ENCODE assay signal across 29 cellular contexts in the genomic region with DNA sequence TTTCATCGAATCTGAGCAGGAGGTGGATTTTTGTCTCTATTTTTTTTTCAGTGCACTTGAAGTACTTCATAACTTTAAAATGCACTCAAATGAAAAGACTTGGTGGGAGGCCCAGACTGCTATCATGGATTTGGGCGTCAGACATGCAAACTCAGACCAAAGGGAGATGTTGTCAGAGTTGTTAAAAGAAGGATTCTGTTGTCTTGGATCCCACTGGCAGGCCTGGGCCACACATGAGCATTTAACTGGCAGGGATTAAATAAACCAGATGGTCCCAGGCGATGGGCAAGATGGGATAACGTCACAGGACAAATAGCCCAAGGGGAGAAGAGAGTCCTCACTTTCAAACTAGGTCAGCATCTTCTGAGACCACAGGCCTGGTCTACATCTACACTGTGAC. TPM values are rescaled to one million over a fixed set of nuclear protein-coding genes. Genes with fewer than 3 reads are reported as not detected.
DNase-seq lines count a peak whose midpoint lies in the region; ATAC-seq and TF ChIP-seq lines count a peak whose summit lies in the region.
"Had no signal": no experiment of that assay in that cellular context is flagged by ENCODE, and none has a peak within 500 bp of the region (broad histone marks: within the 10 kb centered on the region; RNA-seq: fewer than 3 reads in every experiment).

No MANE protein-coding gene starts in this region.

- peak; percentile 79 for ATAC-seq in left ventricle myocardium superior
- ATAC-seq: A549; naive thymus-derived CD4-positive, alpha-beta T cell; stimulated activated memory B cell treated with anti-CD40 and anti-IgM and Interleukin-4, amounts not matched to agents 10 μg/mL and 1 μg/mL and 100 μg/mL, for 72 hours had no signal

- no peak for TF ChIP-seq POLR2A in suprapubic skin (IDR thresholded peaks at IDR 0.05)

- H3K9me3 ChIP-seq in suprapubic skin: no peaks in the 10 kb centered on the region
- H3K9me3 ChIP-seq: A549, colonic mucosa, esophagus muscularis mucosa, Peyer's patch, spleen, tibial nerve had no signal

- intact Hi-C loops in left ventricle myocardium superior (cut with micrococcal nuclease): loop anchor here (10.0 kb wide), 2 partner anchors 82 to 472 kb away; partner anchors contain the start of gene MASP1

- WGBS in suprapubic skin: 60% methylated on average over 4 of the region's 4 CpGs

- CTCF ChIA-PET in RWPE1 (lab: Yijun Ruan, JAX): interaction anchor here (0.7 kb wide), 2 partner anchors 116 to 158 kb away, joined by 4 to 6 read pairs; no protein-coding TSS in a partner anchor

- no peaks in the 10 kb centered on the region for H3K36me3 ChIP-seq in suprapubic skin
- H3K36me3 ChIP-seq: BLaER1, colonic mucosa, esophagus muscularis mucosa, Peyer's patch, spleen, tibial nerve had no signal

- H3K4me3 ChIP-seq in AG10803 (ENCODE audit: low read length): no peak overlapping the region
- H3K4me3 ChIP-seq in suprapubic skin: no peak overlapping the region
- H3K4me3 ChIP-seq: A549, BLaER1, colonic mucosa, esophagus muscularis mucosa, Peyer's patch, spleen, tibial nerve had no signal

- H3K4me1 ChIP-seq in suprapubic skin: peaks cover 40% of the 10 kb centered on the region
- H3K4me1 ChIP-seq: A549, BLaER1, colonic mucosa had no signal

- TF ChIP-seq EP300 in suprapubic skin (IDR thresholded peaks at IDR 0.05): no peak

- H3K27ac ChIP-seq in suprapubic skin (peak overlapping the region; percentile 85), RWPE1 (no peak overlapping the region)
- H3K27ac ChIP-seq: A549, BLaER1, colonic mucosa, esophagus muscularis mucosa, KMS-11, Peyer's patch, spleen had no signal

- H3K27me3 ChIP-seq in suprapubic skin: no peaks in the 10 kb centered on the region
- H3K27me3 ChIP-seq: BLaER1, colonic mucosa, esophagus muscularis mucosa, Peyer's patch, spleen, tibial nerve had no signal

- TF ChIP-seq CTCF in AG10803 (conservative IDR thresholded peaks at IDR 0.05; ENCODE audit: low read length): no peak
- no peak for TF ChIP-seq CTCF in suprapubic skin (IDR thresholded peaks at IDR 0.05)
- no peak for TF ChIP-seq CTCF in RWPE1 (conservative IDR thresholded peaks at IDR 0.05; ENCODE audit: low read depth)

- DNase-seq in AG10803 (ENCODE audit: low read depth) (peak; percentile 64), cerebellar cortex (ENCODE audit: low spot score) (peak; percentile 47), left ventricle myocardium superior (peak; percentile 49), suprapubic skin (ENCODE audit: low spot score in 2 of 2) (no peak), NCI-H1417 (lab: John Stamatoyannopoulos, UW) (no peak), superior temporal gyrus (ENCODE audit: extremely low spot score) (no peak), RWPE1 (ENCODE audit: low spot score) (no peak), inferior parietal cortex (ENCODE audit: extremely low spot score) (no peak)
- DNase-seq: activated effector memory CD4-positive, alpha-beta T cell treated with anti-CD3 and anti-CD28 coated beads, Interleukin-2, amount 50 U/mL, for 16 hours; colonic mucosa; COR-L47; DMS79; endodermal cell; H7; MV-4-11; naive thymus-derived CD4-positive, alpha-beta T cell; NCI-H2171; NCI-H526; Peyer's patch; spleen; stimulated activated CD4-positive, alpha-beta T cell treated with anti-CD3 and anti-CD28 coated beads, Interleukin-2, amount 100 ng/mL, for 48 hours had no signal

- POLR2A ChIA-PET in RWPE1 (lab: Yijun Ruan, JAX; ENCODE audit: low non-redundant PET): no interaction called here

RNA-seq across cellular contexts. Expression of gene RTP1, which starts 15.4 kb away (rescaled TPM):
- not detected for total RNA-seq in left ventricle myocardium superior
- not detected for total RNA-seq in suprapubic skin
- total RNA-seq: colonic mucosa; esophagus muscularis mucosa; glomerular endothelial cell; naive thymus-derived CD4-positive, alpha-beta T cell; Peyer's patch; spleen; T-helper 1 cell treated with Interleukin-12 subunit alpha and Interleukin-12 subunit beta and Interleukin-4 antibody, amounts not matched to agents 30 ng/mL and 1 ng/mL, for 36 hours; tibial nerve had no signal

Comparison
In these comparisons a context has a peak if more than half of its experiments do, and no peak if none do; other contexts are left out.
1. DNase-seq: peak in AG10803 (single experiment), cerebellar cortex (single experiment) and left ventricle myocardium superior (single experiment); none in suprapubic skin (0 of 2), NCI-H1417 (0 of 3), superior temporal gyrus (single experiment), RWPE1 (single experiment) and inferior parietal cortex (single experiment).